In the genomic region with DNA sequence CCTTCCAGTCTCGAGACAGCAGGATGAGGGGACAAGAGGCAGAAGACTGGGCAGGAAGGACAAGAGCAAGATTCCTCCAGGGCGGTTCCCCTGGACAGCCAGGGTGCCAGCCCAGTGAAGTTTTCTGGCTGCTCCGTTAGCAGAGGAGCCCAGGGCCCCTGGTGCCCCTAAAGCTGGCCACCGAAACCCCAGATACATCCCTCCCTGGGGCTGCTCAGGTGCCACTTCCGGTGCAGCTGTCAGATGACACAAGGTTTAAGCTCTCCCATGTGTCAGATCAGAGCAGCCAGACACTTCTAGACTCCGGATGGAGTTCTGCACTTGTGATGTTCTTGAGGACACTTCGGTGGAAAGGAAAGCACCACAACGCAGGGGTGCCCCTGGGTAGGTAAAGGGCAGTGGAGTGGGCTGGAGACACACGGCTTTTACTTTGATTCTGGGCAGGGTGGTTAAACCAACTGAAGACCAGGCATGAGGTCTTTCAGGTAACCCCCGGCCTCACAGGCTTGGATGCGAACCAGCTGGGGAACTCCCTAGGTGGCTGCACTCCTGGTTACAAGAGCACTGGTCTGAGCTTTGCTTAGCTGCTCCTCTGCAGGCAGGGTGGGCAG, we compare ENCODE assay signal across 9 cellular contexts.
A peak's percentile ranks its signal among the peaks of the same experiment; 100 is the strongest.
DNase-seq lines count a peak whose midpoint lies in the region; ATAC-seq and FAIRE-seq lines count a peak whose summit lies in the region.
"Had no signal": no experiment of that assay in that cellular context is flagged by ENCODE, and none has a peak within 500 bp of the region (broad histone marks: within the 10 kb centered on the region; RNA-seq: fewer than 3 reads in every experiment).

No MANE protein-coding gene starts in this region.

- H3K4me3 ChIP-seq in iPS-20b (ENCODE audit: low read length), result no peak overlapping the region; the same call in 1 of the 2 replicates
- H3K4me3 ChIP-seq: K562 had no signal

- no peaks in the 10 kb centered on the region for H3K9me3 ChIP-seq in iPS-20b (ENCODE audit: insufficient read depth, low read depth, low read length)

- no peak for DNase-seq in G401 (ENCODE audit: low spot score)
- DNase-seq in AG20443 (ENCODE audit: low spot score), result no peak
- DNase-seq in urothelium cell line (ENCODE audit: low spot score), result no peak
- DNase-seq in glomerular visceral epithelial cell (ENCODE audit: extremely low spot score), result no peak

- H3K4me1 Mint-ChIP-seq in T-helper 1 cell treated with Interleukin-12 subunit alpha and Interleukin-12 subunit beta and Interleukin-4 antibody, amounts not matched to agents 30 μg/mL and 1 μg/mL, for 36 hours (ENCODE audit: low read depth), result peaks cover 59% of the 10 kb centered on the region

- no peaks in the 10 kb centered on the region for H3K36me3 ChIP-seq in iPS-20b (ENCODE audit: insufficient read depth, low read depth, low read length)

- no peaks in the 10 kb centered on the region for H3K9me3 Mint-ChIP-seq in T-helper 1 cell treated with Interleukin-12 subunit alpha and Interleukin-12 subunit beta and Interleukin-4 antibody, amounts not matched to agents 30 μg/mL and 1 μg/mL, for 36 hours

- peak overlapping the region; percentile 34 for H3K27ac ChIP-seq in iPS-20b (ENCODE audit: low read length)

- no peaks in the 10 kb centered on the region for H3K27me3 Mint-ChIP-seq in T-helper 1 cell treated with Interleukin-12 subunit alpha and Interleukin-12 subunit beta and Interleukin-4 antibody, amounts not matched to agents 30 μg/mL and 1 μg/mL, for 36 hours (ENCODE audit: low read depth)

- H3K4me1 ChIP-seq in iPS-20b (ENCODE audit: insufficient read depth, low read length), result peaks cover 32% of the 10 kb centered on the region

- peak overlapping the region; percentile 82 for H3K4me3 Mint-ChIP-seq in T-helper 1 cell treated with Interleukin-12 subunit alpha and Interleukin-12 subunit beta and Interleukin-4 antibody, amounts not matched to agents 30 μg/mL and 1 μg/mL, for 36 hours

- in situ Hi-C loops in G401 (cut with HindIII; ENCODE audit: low sequenced_read_pairs), result no loop called here

- no peak for FAIRE-seq in urothelium cell line (lab: Jason Lieb, UNC)
- FAIRE-seq: K562 had no signal

- peaks cover 9% of the 10 kb centered on the region for H3K36me3 Mint-ChIP-seq in T-helper 1 cell treated with Interleukin-12 subunit alpha and Interleukin-12 subunit beta and Interleukin-4 antibody, amounts not matched to agents 30 μg/mL and 1 μg/mL, for 36 hours (ENCODE audit: low read depth)

- peak; percentile 85 for ATAC-seq in GM18867 (IDR thresholded peaks at IDR 0.05; ENCODE audit: unreplicated experiment)
- ATAC-seq in HG02763 (IDR thresholded peaks at IDR 0.05; ENCODE audit: unreplicated experiment), result peak; percentile 60
- ATAC-seq: K562 had no signal

- H3K9ac ChIP-seq in iPS-20b (ENCODE audit: low read depth, low read length), result peak overlapping the region; percentile 10; the same call in 1 of the 2 replicates

- H3K27me3 ChIP-seq in iPS-20b (ENCODE audit: insufficient read depth, low read length), result no peaks in the 10 kb centered on the region

- peak overlapping the region; percentile 94 for H3K27ac Mint-ChIP-seq in T-helper 1 cell treated with Interleukin-12 subunit alpha and Interleukin-12 subunit beta and Interleukin-4 antibody, amounts not matched to agents 30 μg/mL and 1 μg/mL, for 36 hours
